Comparison of ENCODE assay signal across 30 cellular contexts in the genomic region with DNA sequence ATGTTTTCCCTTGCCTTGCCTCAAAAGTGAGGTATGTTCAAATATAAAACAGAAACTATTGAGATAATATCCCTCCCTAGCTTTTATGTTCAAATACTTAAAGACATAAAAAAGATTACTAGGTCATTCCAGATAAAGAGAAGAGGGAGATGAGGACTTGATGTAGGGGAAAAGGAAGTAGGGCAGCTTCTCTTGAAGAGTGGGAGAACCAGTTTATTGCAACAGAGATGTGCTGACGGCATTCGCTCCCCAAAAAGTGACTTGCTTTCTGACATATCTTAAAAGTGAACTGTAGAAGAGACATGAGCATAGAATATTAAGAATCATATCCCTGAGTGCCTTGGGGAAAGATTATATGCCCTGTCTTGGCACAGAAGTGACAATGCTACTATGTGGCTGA.
"Had no signal": no experiment of that assay in that cellular context is flagged by ENCODE, and none has a peak within 500 bp of the region (broad histone marks: within the 10 kb centered on the region; RNA-seq: fewer than 3 reads in every experiment).

No MANE protein-coding gene starts in this region.

- H3K27ac ChIP-seq: pancreas, prostate gland, skin epidermis, stomach, testis, thyroid gland, transverse colon, upper lobe of left lung had no signal

- H3K4me1 ChIP-seq: pancreas, prostate gland, stomach, testis, thyroid gland, transverse colon, upper lobe of left lung had no signal

- ATAC-seq: left cardiac atrium; left lobe of liver; mucosa of descending colon; naive thymus-derived CD4-positive, alpha-beta T cell; natural killer cell treated with Interleukin-12 subunit alpha and Interleukin-12 subunit beta and Interleukin-15 and Interleukin-18, amount 100 ng/mL, for 72 hours; pancreas; right cardiac atrium; sciatic nerve; stimulated activated naive B cell treated with anti-CD40 and anti-IgM and Interleukin-4, amounts not matched to agents 10 μg/mL and 1 μg/mL and 100 μg/mL, for 72 hours; stimulated activated naive CD8-positive, alpha-beta T cell treated with anti-CD3 and anti-CD28 coated beads, Interleukin-15, Interleukin-2, amounts not matched to agents 100 U/mL and 50 U/mL, for 24 hours had no signal

- FAIRE-seq: keratinocyte, pancreas, urothelium cell line had no signal

- H3K4me3 ChIP-seq: lung, mucosa of descending colon, pancreas, prostate gland, skin epidermis, stomach, testis, thyroid gland, transverse colon, upper lobe of left lung had no signal

- H3K27me3 ChIP-seq: pancreas, stomach, testis, thyroid gland, transverse colon, upper lobe of left lung had no signal

- H3K9me3 ChIP-seq: mucosa of descending colon, pancreas, prostate gland, testis, thyroid gland, transverse colon, upper lobe of left lung had no signal

- DNase-seq: hippocampal formation; kidney glomerular epithelial cell; left cardiac atrium; mesendoderm; midbrain; mucosa of descending colon; naive thymus-derived CD4-positive, alpha-beta T cell; pancreas; posterior cingulate gyrus; retina; right cardiac atrium; stimulated activated CD4-positive, alpha-beta T cell treated with anti-CD3 and anti-CD28 coated beads, Interleukin-12 subunit alpha, Interleukin-12 subunit beta, amount 100 ng/mL, for 4 hours; stimulated activated CD4-positive, alpha-beta T cell treated with anti-CD3 and anti-CD28 coated beads, Interleukin-15, amount 100 ng/mL, for 24 hours; stimulated activated CD4-positive, alpha-beta T cell treated with anti-CD3 and anti-CD28 coated beads, Interleukin-2, amount 100 ng/mL, for 24 hours; stimulated activated CD4-positive, alpha-beta T cell treated with anti-CD3 and anti-CD28 coated beads, Interleukin-4, amount 100 ng/mL, for 1 hour; stimulated activated naive B cell treated with anti-CD40 and anti-IgM and Interleukin-4, amounts not matched to agents 10 μg/mL and 1 μg/mL and 100 μg/mL, for 72 hours; stimulated activated naive CD8-positive, alpha-beta T cell treated with anti-CD3 and anti-CD28 coated beads, Interleukin-15, Interleukin-2, amounts not matched to agents 100 U/mL and 50 U/mL, for 24 hours; stomach; testis; thyroid gland; transverse colon had no signal

- H3K36me3 ChIP-seq: pancreas, prostate gland, stomach, thyroid gland, transverse colon, upper lobe of left lung had no signal
